In genomic region chr10:101030492-101031127, GRCh38 we compare ENCODE assay signal across 7 cellular contexts. TPM values are rescaled to one million over a fixed set of nuclear protein-coding genes. Genes with fewer than 3 reads are reported as not detected.
DNase-seq lines count a peak whose midpoint lies in the region; ATAC-seq and TF ChIP-seq lines count a peak whose summit lies in the region.

No MANE protein-coding gene starts in this region.

- H3K27me3 Mint-ChIP-seq in WTC11 (ENCODE audit: low read depth) = peaks cover 52% of the 10 kb centered on the region

- peaks cover 2% of the 10 kb centered on the region for H3F3A ChIP-seq in smooth muscle cell (ENCODE audit: low read depth)

- peaks cover 36% of the 10 kb centered on the region for H3K4me1 Mint-ChIP-seq in WTC11

- H4K20me1 ChIP-seq in smooth muscle cell (ENCODE audit: low read depth) = peaks cover 29% of the 10 kb centered on the region

- H3K4me3 ChIP-seq in HEK293 (ENCODE audit: low read depth, low read length) = peak overlapping the region; percentile 33
- H3K4me3 ChIP-seq in iPS-18a (ENCODE audit: low read length) = peak overlapping the region; percentile 69
- H3K4me3 ChIP-seq in smooth muscle cell = peak overlapping the region; percentile 61

- POLR2A ChIA-PET in HEK293 (lab: Yijun Ruan, JAX) = interaction anchor here (0.5 to 2.6 kb wide), 9 partner anchors 8 to 1097 kb away, joined by 3 to 29 read pairs (median 8); partner anchors contain the start of gene KAZALD1
- POLR2A ChIA-PET in WTC11 (lab: Charles Lee) = interaction anchor here (0.7 to 1.9 kb wide), 4 partner anchors 12 to 34 kb away, joined by 3 to 10 read pairs (median 4); no protein-coding TSS in a partner anchor

- H3K27me3 ChIP-seq in iPS-18a (ENCODE audit: control insufficient read depth, insufficient read depth, low read length) (peaks cover 58% of the 10 kb centered on the region), smooth muscle cell (ENCODE audit: low read depth) (no peaks in the 10 kb centered on the region)

- H2AFZ ChIP-seq in smooth muscle cell (ENCODE audit: low read depth) = peak overlapping the region; percentile 77

- H3K27ac Mint-ChIP-seq in WTC11 = no peak overlapping the region

- H3K27ac ChIP-seq in HEK293 (ENCODE audit: extremely low read depth, low read depth, low read length) = no peak overlapping the region
- H3K27ac ChIP-seq in iPS-18a (ENCODE audit: low read length) = no peak overlapping the region
- no peak overlapping the region for H3K27ac ChIP-seq in smooth muscle cell (ENCODE audit: low read depth)

- H3K9me3 ChIP-seq in HEK293 (ENCODE audit: control insufficient read depth, insufficient read depth, low read depth, low read length) (no peaks in the 10 kb centered on the region), iPS-18a (ENCODE audit: control insufficient read depth, low read depth, low read length) (no peaks in the 10 kb centered on the region), smooth muscle cell (replicated peaks; ENCODE audit: low read depth) (no peaks in the 10 kb centered on the region)

- 11% methylated on average over 25 of the region's 25 CpGs for WGBS in smooth muscle cell (ENCODE audit: low lambda C conversion rate)

- H3K4me1 ChIP-seq in HEK293 (ENCODE audit: control insufficient read depth, insufficient read depth, low read length) = peaks cover 20% of the 10 kb centered on the region
- peaks cover 22% of the 10 kb centered on the region for H3K4me1 ChIP-seq in iPS-18a (ENCODE audit: control insufficient read depth, low read depth, low read length)
- peaks cover 20% of the 10 kb centered on the region for H3K4me1 ChIP-seq in smooth muscle cell (ENCODE audit: low read depth)

- TF ChIP-seq CTCF in HEK293 (tag by site-specific recombination; IDR thresholded peaks at IDR 0.05) (no peak), WTC11 (IDR thresholded peaks at IDR 0.05) (no peak), smooth muscle cell (IDR thresholded peaks at IDR 0.05; ENCODE audit: borderline replicate concordance, insufficient read depth, poor library complexity, severe bottlenecking) (no peak)

- H3K36me3 ChIP-seq in HEK293 (ENCODE audit: control insufficient read depth in 2 of 2, insufficient read depth in 1 of 2, low read length in 2 of 2) (peaks cover 0 to 3% of the 10 kb centered on the region in 2 experiments; a peak in 1 of 3 replicates), iPS-18a (ENCODE audit: control insufficient read depth, low read depth, low read length) (no peaks in the 10 kb centered on the region), smooth muscle cell (ENCODE audit: low read depth) (no peaks in the 10 kb centered on the region)

- ATAC-seq in WTC11 = peak; percentile 10
- no peak for ATAC-seq in HG02763 (IDR thresholded peaks at IDR 0.05; ENCODE audit: unreplicated experiment)

- no peaks in the 10 kb centered on the region for H3K9me3 Mint-ChIP-seq in WTC11

- H3K79me2 ChIP-seq in smooth muscle cell (ENCODE audit: low read depth) = peaks cover 20% of the 10 kb centered on the region

- no peak for DNase-seq in WTC11 (ENCODE audit: low spot score)
- no peak for DNase-seq in smooth muscle cell (lab: John Stamatoyannopoulos, UW; ENCODE audit: unreplicated experiment)
- DNase-seq in HuH-7.5 (ENCODE audit: low spot score) = no peak
- no peak for DNase-seq in DMS114 treated with DMSO at 0.1 percent for 48 hours (lab: John Stamatoyannopoulos, UW; ENCODE audit: unreplicated experiment)

- H3K4me3 Mint-ChIP-seq in WTC11 = peak overlapping the region; percentile 75

- H3K4me2 ChIP-seq in smooth muscle cell = peak overlapping the region; percentile 86

- H3K9ac ChIP-seq in iPS-18a (ENCODE audit: low read length) (no peak overlapping the region), smooth muscle cell (ENCODE audit: low read depth) (no peak overlapping the region)

- H3K36me3 Mint-ChIP-seq in WTC11 = no peaks in the 10 kb centered on the region

- CTCF ChIA-PET in HEK293 (lab: Yijun Ruan, JAX) = interaction anchor here (0.6 to 6.9 kb wide), 15 partner anchors 10 to 1614 kb away, joined by 3 to 129 read pairs (median 4); partner anchors contain the start of gene LZTS2
- CTCF ChIA-PET in WTC11 (lab: Charles Lee) = interaction anchor here (0.6 to 6.9 kb wide), 29 partner anchors 8 to 701 kb away, joined by 3 to 219 read pairs (median 5); partner anchors contain the start of genes KAZALD1, LZTS2, MRPL43 and TWNK

TF ChIP-seq in HEK293, 187 proteins besides CTCF, POLR2A, EP300 and RAD21:
- TF ChIP-seq PRDM1 (tag by site-specific recombination; IDR thresholded peaks at IDR 0.05) = 0 out of 2 replicates have a peak, but pooled peaks have one; percentile 38
- no peak for TF ChIP-seq ZNF747 (tag by site-specific recombination; IDR thresholded peaks at IDR 0.05)
- TF ChIP-seq ZNF433 (tag by site-specific recombination; IDR thresholded peaks at IDR 0.05; ENCODE audit: low read depth) = no peak
- peak; percentile 54; the same call in 1 of the 2 replicates for TF ChIP-seq ZBTB7A (tag by site-specific recombination; IDR thresholded peaks at IDR 0.05; ENCODE audit: low read depth)
- TF ChIP-seq ZNF335 (tag by site-specific recombination; conservative IDR thresholded peaks at IDR 0.05) = peak; percentile 76

TF ChIP-seq in WTC11, 78 proteins besides CTCF, POLR2A, EP300 and RAD21:
- no peak for TF ChIP-seq PREB (CRISPR knock-in tag; IDR thresholded peaks at IDR 0.05; ENCODE audit: borderline replicate concordance)
- TF ChIP-seq FOXP4 (CRISPR knock-in tag; IDR thresholded peaks at IDR 0.05) = no peak

RNA-seq across cellular contexts. Expression of gene PDZD7, which starts 0.3 kb away (rescaled TPM):
- total RNA-seq in WTC11 (2021) (1.9 to 2.7 TPM (median 2.6 TPM) in 3 replicates), smooth muscle cell (2.0 and 4.5 TPM in 2 replicates)
- 0.93 and 4.2 TPM in 2 replicates for polyA plus RNA-seq in smooth muscle cell

RNA-seq across cellular contexts. Expression of gene SFXN3, which starts 0.4 kb away (rescaled TPM):
- total RNA-seq in WTC11 (2021) (2.5 to 5.6 TPM (median 3.2 TPM) in 3 replicates), smooth muscle cell (79.1 and 86.9 TPM in 2 replicates)
- 92.1 and 120 TPM in 2 replicates for polyA plus RNA-seq in smooth muscle cell

RNA-seq across cellular contexts. Expression of gene LZTS2, which starts 31.0 kb away (rescaled TPM):
- total RNA-seq in WTC11 (2021) (84.6 to 93.1 TPM (median 91.1 TPM) in 3 replicates), smooth muscle cell (54.9 and 57.9 TPM in 2 replicates)
- 96.2 and 103 TPM in 2 replicates for polyA plus RNA-seq in smooth muscle cell

RNA-seq across cellular contexts. Expression of gene KAZALD1, which starts 31.2 kb away (rescaled TPM):
- 9.6 to 19.2 TPM (median 10.2 TPM) in 3 replicates for total RNA-seq in WTC11 (2021)
- total RNA-seq in smooth muscle cell = 11.5 and 13.1 TPM in 2 replicates
- polyA plus RNA-seq in smooth muscle cell = 20.3 and 20.4 TPM in 2 replicates

RNA-seq across cellular contexts. Expression of gene TWNK, which starts 43.3 kb away (rescaled TPM):
- total RNA-seq in WTC11 (2021) (24.5 to 28.2 TPM (median 26.2 TPM) in 3 replicates), smooth muscle cell (2.0 and 2.3 TPM in 2 replicates)
- 2.5 and 3.9 TPM in 2 replicates for polyA plus RNA-seq in smooth muscle cell

Comparison
In these comparisons a context has a peak if more than half of its experiments do, and no peak if none do; other contexts are left out.
1. RNA of gene SFXN3, which starts 0.4 kb away (total RNA-seq): 79.1 to 86.9 TPM in smooth muscle cell; 2.5 to 5.6 TPM in WTC11; every median in the first group is over 10 times any median in the second.
2. Peak in every context shown above with its lines, with median percentiles within 50 percentile points of each other: H3K4me3 ChIP-seq.